In genomic region chr14:50725761-50726160, GRCh38 we compare ENCODE assay signal across 17 cellular contexts. TPM values are rescaled to one million over a fixed set of nuclear protein-coding genes. Genes with fewer than 3 reads are reported as not detected.
A peak's percentile ranks its signal among the peaks of the same experiment; 100 is the strongest.
DNase-seq lines count a peak whose midpoint lies in the region; ATAC-seq, FAIRE-seq and TF ChIP-seq lines count a peak whose summit lies in the region.
"Had no signal": no experiment of that assay in that cellular context is flagged by ENCODE, and none has a peak within 500 bp of the region (broad histone marks: within the 10 kb centered on the region; RNA-seq: fewer than 3 reads in every experiment).

No MANE protein-coding gene starts in this region.

- H3K27me3 ChIP-seq in CD4-positive, CD25-positive, alpha-beta regulatory T cell (ENCODE audit: control insufficient read depth, insufficient read depth, low read length), result no peaks in the 10 kb centered on the region
- H3K27me3 ChIP-seq in GM23248 (replicated peaks; ENCODE audit: insufficient read depth) (no peaks in the 10 kb centered on the region), keratinocyte (ENCODE audit: control insufficient read depth, extremely low read depth, insufficient read depth, low read length) (no peaks in the 10 kb centered on the region), dorsolateral prefrontal cortex (no peaks in the 10 kb centered on the region)
- H3K27me3 ChIP-seq: breast epithelium, right atrium auricular region, SJCRH30 had no signal

- no peak overlapping the region for H2AFZ ChIP-seq in GM23248
- no peak overlapping the region for H2AFZ ChIP-seq in keratinocyte (ENCODE audit: control insufficient read depth, low read length)

- dilution Hi-C loops in keratinocyte (cut with MboI; ENCODE audit: extremely low pct_ligation_motif_present, low sequenced_read_pairs), result no loop called here

- H3K79me2 ChIP-seq in GM23248 (ENCODE audit: insufficient read depth) (no peaks in the 10 kb centered on the region), keratinocyte (ENCODE audit: control insufficient read depth, insufficient read depth, low read length) (no peaks in the 10 kb centered on the region)

- peaks cover 0 to 17% (median 4%) of the 10 kb centered on the region in 7 donors for H3K9me3 Mint-ChIP-seq in CD4-positive, CD25-positive, alpha-beta regulatory T cell
- H3K9me3 Mint-ChIP-seq in activated T-helper 1 cell treated with anti-CD3 and anti-CD28 coated beads, Interleukin-12 subunit alpha, Interleukin-12 subunit beta, Interleukin-2, Interleukin-4 antibody, amounts not matched to agents 30 ng/mL and 10 ng/mL and 1 ng/mL, durations not matched to agents 14 hours and 24 hours and 36 hours, result peaks cover 8% of the 10 kb centered on the region

- H3K9ac ChIP-seq in GM23248 (no peak overlapping the region), keratinocyte (ENCODE audit: control insufficient read depth, extremely low read depth, insufficient read depth, low read length) (no peak overlapping the region)

- H3K36me3 Mint-ChIP-seq in CD4-positive, CD25-positive, alpha-beta regulatory T cell, result peaks cover 68% of the 10 kb centered on the region
- H3K36me3 Mint-ChIP-seq in activated T-helper 1 cell treated with anti-CD3 and anti-CD28 coated beads, Interleukin-12 subunit alpha, Interleukin-12 subunit beta, Interleukin-2, Interleukin-4 antibody, amounts not matched to agents 30 ng/mL and 10 ng/mL and 1 ng/mL, durations not matched to agents 14 hours and 24 hours and 36 hours (ENCODE audit: low read depth), result peaks cover 62% of the 10 kb centered on the region

- H3F3A ChIP-seq in GM23248 (ENCODE audit: insufficient read depth), result peaks cover 28% of the 10 kb centered on the region

- H3K9me2 ChIP-seq in GM23248 (ENCODE audit: insufficient read depth), result no peaks in the 10 kb centered on the region

- peaks cover 9 to 11% of the 10 kb centered on the region in 2 experiments for H3K9me3 ChIP-seq in CD4-positive, CD25-positive, alpha-beta regulatory T cell (ENCODE audit: control insufficient read depth in 2 of 2, low read length in 2 of 2)
- H3K9me3 ChIP-seq in GM23248 (ENCODE audit: low read depth), result no peaks in the 10 kb centered on the region
- H3K9me3 ChIP-seq in keratinocyte (ENCODE audit: control insufficient read depth, low read depth, low read length), result no peaks in the 10 kb centered on the region
- H3K9me3 ChIP-seq: breast epithelium, right atrium auricular region, SJCRH30 had no signal

- intact Hi-C loops in activated T-helper 1 cell treated with anti-CD3 and anti-CD28 coated beads, Interleukin-12 subunit alpha, Interleukin-12 subunit beta, Interleukin-2, Interleukin-4 antibody, amounts not matched to agents 30 ng/mL and 10 ng/mL and 1 ng/mL, durations not matched to agents 14 hours and 24 hours and 36 hours (cut with micrococcal nuclease), result loop anchor here (1.0 to 10.0 kb wide), 12 partner anchors 12 to 1597 kb away; partner anchors contain the start of genes GNG2, KLHDC2 and SAV1
- intact Hi-C loops in dorsolateral prefrontal cortex (cut with DNase I), result no loop called here

- in situ Hi-C loops in GM23248 (cut with MboI), result no loop called here

- H3K36me3 ChIP-seq in CD4-positive, CD25-positive, alpha-beta regulatory T cell (ENCODE audit: control insufficient read depth, insufficient read depth, low read length), result peaks cover 70% of the 10 kb centered on the region
- H3K36me3 ChIP-seq in GM23248 (ENCODE audit: low read depth) (peaks cover 48% of the 10 kb centered on the region), keratinocyte (ENCODE audit: control insufficient read depth in 2 of 2, extremely low read depth in 1 of 2, insufficient read depth in 2 of 2, low read length in 2 of 2) (peaks cover 4 to 23% of the 10 kb centered on the region in 2 experiments)
- H3K36me3 ChIP-seq: breast epithelium had no signal

- H4K20me1 ChIP-seq in GM23248 (ENCODE audit: insufficient read depth) (no peaks in the 10 kb centered on the region), keratinocyte (ENCODE audit: control insufficient read depth, extremely low read depth, insufficient read depth, low read length) (no peaks in the 10 kb centered on the region)

- H3K4me3 ChIP-seq in CD4-positive, CD25-positive, alpha-beta regulatory T cell (ENCODE audit: low read depth, low read length), result peak overlapping the region; percentile 60
- H3K4me3 ChIP-seq in GM23248, result no peak overlapping the region
- no peak overlapping the region for H3K4me3 ChIP-seq in keratinocyte (ENCODE audit: control insufficient read depth in 2 of 3, extremely low read depth in 1 of 3, insufficient read depth in 2 of 3, low read depth in 1 of 3, low read length in 3 of 3)
- no peak overlapping the region for H3K4me3 ChIP-seq in dorsolateral prefrontal cortex
- H3K4me3 ChIP-seq: breast epithelium, right atrium auricular region, SJCRH30 had no signal

- no peak for TF ChIP-seq CTCF in keratinocyte (optimal IDR thresholded peaks at IDR 0.05 in 1 of 3, IDR thresholded peaks at IDR 0.05 in 1 of 3, conservative IDR thresholded peaks at IDR 0.05 in 1 of 3; ENCODE audit: extremely low read depth in 1 of 3, insufficient read depth in 2 of 3, low read length in 3 of 3)
- TF ChIP-seq CTCF in dorsolateral prefrontal cortex (IDR thresholded peaks at IDR 0.05 in 54 of 56, conservative IDR thresholded peaks at IDR 0.05 in 2 of 56; ENCODE audit: low read depth in 1 of 56, partially characterized antibody in 56 of 56), result no peak

- H3K27ac ChIP-seq in CD4-positive, CD25-positive, alpha-beta regulatory T cell (ENCODE audit: insufficient read depth, low read length, poor library complexity, severe bottlenecking), result peak overlapping the region; percentile 66
- H3K27ac ChIP-seq in GM23248 (peak overlapping the region; percentile 51), keratinocyte (ENCODE audit: control insufficient read depth, insufficient read depth, low read length) (peak overlapping the region; percentile 39), dorsolateral prefrontal cortex (peak overlapping the region in 2 of 59 donors; percentile 6 to 10)
- H3K27ac ChIP-seq: breast epithelium, right atrium auricular region, SJCRH30 had no signal

- H3K27me3 Mint-ChIP-seq in CD4-positive, CD25-positive, alpha-beta regulatory T cell, result no peaks in the 10 kb centered on the region
- H3K27me3 Mint-ChIP-seq in activated T-helper 1 cell treated with anti-CD3 and anti-CD28 coated beads, Interleukin-12 subunit alpha, Interleukin-12 subunit beta, Interleukin-2, Interleukin-4 antibody, amounts not matched to agents 30 ng/mL and 10 ng/mL and 1 ng/mL, durations not matched to agents 14 hours and 24 hours and 36 hours (ENCODE audit: insufficient read depth), result no peaks in the 10 kb centered on the region

- peaks cover 9 to 29% (median 15%) of the 10 kb centered on the region in 4 donors for H3K4me1 Mint-ChIP-seq in CD4-positive, CD25-positive, alpha-beta regulatory T cell
- peaks cover 23% of the 10 kb centered on the region for H3K4me1 Mint-ChIP-seq in activated T-helper 1 cell treated with anti-CD3 and anti-CD28 coated beads, Interleukin-12 subunit alpha, Interleukin-12 subunit beta, Interleukin-2, Interleukin-4 antibody, amounts not matched to agents 30 ng/mL and 10 ng/mL and 1 ng/mL, durations not matched to agents 14 hours and 24 hours and 36 hours (ENCODE audit: low read depth)

- peaks cover 15% of the 10 kb centered on the region for H3K4me1 ChIP-seq in CD4-positive, CD25-positive, alpha-beta regulatory T cell (ENCODE audit: control insufficient read depth, insufficient read depth, low read length, poor library complexity, severe bottlenecking)
- H3K4me1 ChIP-seq in GM23248 (ENCODE audit: insufficient read depth), result peaks cover 22% of the 10 kb centered on the region
- H3K4me1 ChIP-seq in keratinocyte (ENCODE audit: control insufficient read depth, extremely low read depth, insufficient read depth, low read length), result peaks cover 15% of the 10 kb centered on the region
- H3K4me1 ChIP-seq: breast epithelium, right atrium auricular region, SJCRH30 had no signal

- WGBS in GM23248 (ENCODE audit: low coverage in 1 of 2, low lambda C conversion rate in 2 of 2, missing lambda C conversion rate in 2 of 2), 2 experiments, result 72 to 73% methylated on average over 5 of the region's 5 CpGs

- H3K4me3 Mint-ChIP-seq in CD4-positive, CD25-positive, alpha-beta regulatory T cell, result peak overlapping the region in 3 of 4 donors; percentile 0 to 64 (median 27)
- H3K4me3 Mint-ChIP-seq in activated T-helper 1 cell treated with anti-CD3 and anti-CD28 coated beads, Interleukin-12 subunit alpha, Interleukin-12 subunit beta, Interleukin-2, Interleukin-4 antibody, amounts not matched to agents 30 ng/mL and 10 ng/mL and 1 ng/mL, durations not matched to agents 14 hours and 24 hours and 36 hours, result peak overlapping the region; percentile 52
- H3K4me3 Mint-ChIP-seq: H9 had no signal

- DNase-seq in CD4-positive, CD25-positive, alpha-beta regulatory T cell, result peak in 1 of 3 donors; percentile 29
- DNase-seq in GM23248, result no peak
- no peak for DNase-seq in activated T-helper 1 cell treated with anti-CD3 and anti-CD28 coated beads, Interleukin-12 subunit alpha, Interleukin-12 subunit beta, Interleukin-2, Interleukin-4 antibody, amounts not matched to agents 30 ng/mL and 10 ng/mL and 1 ng/mL, durations not matched to agents 14 hours and 24 hours and 36 hours (ENCODE audit: low spot score)
- DNase-seq in keratinocyte (ENCODE audit: low read depth, low spot score), result no peak
- no peak for DNase-seq in RCC 7860 (ENCODE audit: low spot score)
- no peak for DNase-seq in dorsolateral prefrontal cortex
- DNase-seq: activated CD4-positive, alpha-beta T cell treated with anti-CD3 and anti-CD28 coated beads for 4 hours; activated gamma-delta T cell; H9; hypothalamus; midbrain; NCI-H146; NCI-H2227 treated with DMSO at 0.1 percent for 48 hours; SJCRH30 had no signal

- peak overlapping the region; percentile 38 for H3K4me2 ChIP-seq in GM23248 (ENCODE audit: unreplicated experiment)
- no peak overlapping the region for H3K4me2 ChIP-seq in keratinocyte (ENCODE audit: control insufficient read depth, extremely low read depth, insufficient read depth, low read depth, low read length)

- H3K9me1 ChIP-seq in keratinocyte (ENCODE audit: control insufficient read depth, extremely low read depth, insufficient read depth, low read length), result no peaks in the 10 kb centered on the region

- peak overlapping the region; percentile 78 to 98 (median 85) for H3K27ac Mint-ChIP-seq in CD4-positive, CD25-positive, alpha-beta regulatory T cell
- H3K27ac Mint-ChIP-seq in activated T-helper 1 cell treated with anti-CD3 and anti-CD28 coated beads, Interleukin-12 subunit alpha, Interleukin-12 subunit beta, Interleukin-2, Interleukin-4 antibody, amounts not matched to agents 30 ng/mL and 10 ng/mL and 1 ng/mL, durations not matched to agents 14 hours and 24 hours and 36 hours, result peak overlapping the region; percentile 92
- H3K27ac Mint-ChIP-seq: H9 had no signal

- ATAC-seq in CD4-positive, CD25-positive, alpha-beta regulatory T cell (ENCODE audit: low read depth in 2 of 2), result no peak
- ATAC-seq in HG03460 (IDR thresholded peaks at IDR 0.05; ENCODE audit: unreplicated experiment), result no peak

- FAIRE-seq in keratinocyte (lab: Jason Lieb, UNC), result no peak
- no peak for FAIRE-seq in RCC 7860 (lab: Jason Lieb, UNC)

RNA-seq across cellular contexts. Expression of gene SAV1, which starts 57.7 kb away (rescaled TPM):
- total RNA-seq in CD4-positive, CD25-positive, alpha-beta regulatory T cell, result 5.2 TPM
- polyA plus RNA-seq in CD4-positive, CD25-positive, alpha-beta regulatory T cell, result 1 to 10 TPM; 4.8 to 9.2 (median 7.8) TPM
- total RNA-seq in GM23248 (2014; rRNA removed; shearing (Covaris generic)), result 15.3 and 30.2 TPM in 2 replicates
- polyA plus RNA-seq in GM23248 (2016; fragmentation: Nextera tagmentation; extraction: Ambion mirVana) (27.1 and 28.6 TPM in 2 replicates), keratinocyte (11.4 to 26.0 TPM (median 22.3 TPM) in 3 replicates)
- total RNA-seq in activated T-helper 1 cell treated with anti-CD3 and anti-CD28 coated beads, Interleukin-12 subunit alpha, Interleukin-12 subunit beta, Interleukin-2, Interleukin-4 antibody, amounts not matched to agents 30 ng/mL and 10 ng/mL and 1 ng/mL, durations not matched to agents 14 hours and 24 hours and 36 hours, result 10.3 and 12.3 TPM in 2 replicates
- polyA plus RNA-seq in keratinocyte (2011; ENCODE audit: low read depth), result 28.7 TPM
- polyA plus RNA-seq in keratinocyte (2011; cell fraction: cytosol; rRNA removed), result 17.6 and 32.3 TPM in 2 replicates
- 14.2 and 18.4 TPM in 2 replicates for polyA plus RNA-seq in keratinocyte (2011; cell fraction: nucleus; rRNA removed)
- 18.7 and 25.5 TPM in 2 replicates for polyA plus RNA-seq in keratinocyte (2012; ENCODE audit: low replicate concordance)
- 7.6 to 21.5 TPM (median 12.2 TPM) in 3 replicates for polyA minus RNA-seq in keratinocyte
- 14.2 TPM for polyA minus RNA-seq in keratinocyte (2011; cell fraction: cytosol; rRNA and poly(A)+ RNA removed)
- 10.9 and 13.7 TPM in 2 replicates for polyA minus RNA-seq in keratinocyte (2011; cell fraction: nucleus; rRNA and poly(A)+ RNA removed)
- 10 to 100 TPM; 17.4 to 41.1 (median 25.1) TPM for total RNA-seq in dorsolateral prefrontal cortex
